Comparison of ENCODE assay signal across 8 cellular contexts in genomic region chr2:176997074-176997791, GRCh38.
DNase-seq lines count a peak whose midpoint lies in the region; ATAC-seq and TF ChIP-seq lines count a peak whose summit lies in the region.

No MANE protein-coding gene starts in this region.

- no peaks in the 10 kb centered on the region for H3K36me3 ChIP-seq in adrenal gland (replicated peaks in 1 of 2)

- intact Hi-C loops in adrenal gland (cut with DNase I) = no loop called here

- H3K27ac ChIP-seq in adrenal gland = peak overlapping the region in 2 of 5 donors; percentile 19 to 46

- H3K4me1 ChIP-seq in adrenal gland (replicated peaks in 1 of 2) = peaks cover 0 to 6% of the 10 kb centered on the region in 2 donors

- TF ChIP-seq CTCF in adrenal gland (IDR thresholded peaks at IDR 0.05) = no peak

- H3K9me3 ChIP-seq in adrenal gland (replicated peaks in 1 of 3) = no peaks in the 10 kb centered on the region

- 34 to 37% (median 34%) methylated on average over 5 of the region's 5 CpGs for WGBS in adrenal gland, 4 donors

- peak; percentile 60 for ATAC-seq in GM18858 (IDR thresholded peaks at IDR 0.05; ENCODE audit: unreplicated experiment)
- ATAC-seq in HG03159 (IDR thresholded peaks at IDR 0.05; ENCODE audit: unreplicated experiment) = peak; percentile 72

- no peak overlapping the region for H3K4me3 ChIP-seq in adrenal gland

- no peaks in the 10 kb centered on the region for H3K27me3 ChIP-seq in adrenal gland

- DNase-seq in A172 (ENCODE audit: low spot score) = peak; percentile 81
- peak in 6 of 7 donors; percentile 24 to 69 (median 44) for DNase-seq in adrenal gland
- DNase-seq in renal cortical epithelial cell (ENCODE audit: low read depth) = peak; percentile 96
- no peak for DNase-seq in effector CD8-positive, alpha-beta T cell (lab: John Stamatoyannopoulos, UW)
- DNase-seq in NCI-H774 (lab: John Stamatoyannopoulos, UW) = no peak
- DNase-seq in NCI-H187 (lab: John Stamatoyannopoulos, UW) = no peak

- TF ChIP-seq POLR2A in adrenal gland (IDR thresholded peaks at IDR 0.05) = no peak

Comparison
In these comparisons a context has a peak if more than half of its experiments do, and no peak if none do; other contexts are left out.
1. DNase-seq: peak in A172 (single experiment), adrenal gland (6 of 7) and renal cortical epithelial cell (single experiment); none in effector CD8-positive, alpha-beta T cell (single experiment), NCI-H774 (single experiment) and NCI-H187 (0 of 2).